In genomic region chr9:68357119-68357714, GRCh38 we compare ENCODE assay signal across 8 cellular contexts. TPM values are rescaled to one million over a fixed set of nuclear protein-coding genes. Genes with fewer than 3 reads are reported as not detected.
A peak's percentile ranks its signal among the peaks of the same experiment; 100 is the strongest.
DNase-seq lines count a peak whose midpoint lies in the region; ATAC-seq and TF ChIP-seq lines count a peak whose summit lies in the region.
"Not testable (repeated sequence)": the region's sequence is repeated elsewhere in the genome, so short reads cannot be mapped to it uniquely, and the experiment has no call there.

No MANE protein-coding gene starts in this region.

- TF ChIP-seq CTCF in IMR-90 (conservative IDR thresholded peaks at IDR 0.05; ENCODE audit: low read depth, low read length); ascending aorta (IDR thresholded peaks at IDR 0.05); sigmoid colon (IDR thresholded peaks at IDR 0.05): not testable (repeated sequence)

- not testable (repeated sequence) for H3K4ac ChIP-seq in IMR-90 (ENCODE audit: low read depth, low read length)

- not testable (repeated sequence) for H3K9me3 ChIP-seq in IMR-90 (ENCODE audit: control insufficient read depth, insufficient read depth, low read length); ascending aorta; iPS-18c (ENCODE audit: control insufficient read depth, insufficient read depth, low read length); naive thymus-derived CD4-positive, alpha-beta T cell (ENCODE audit: control insufficient read depth in 2 of 3, low read length in 3 of 3); sigmoid colon

- TF ChIP-seq EP300 in sigmoid colon (IDR thresholded peaks at IDR 0.05), result not testable (repeated sequence)

- H3K36me3 Mint-ChIP-seq in naive thymus-derived CD4-positive, alpha-beta T cell, result not testable (repeated sequence)

- not testable (repeated sequence) for H3K36me3 ChIP-seq in IMR-90 (ENCODE audit: control insufficient read depth, insufficient read depth, low read length); ascending aorta; naive thymus-derived CD4-positive, alpha-beta T cell (ENCODE audit: control insufficient read depth in 2 of 3, insufficient read depth in 3 of 3, low read length in 3 of 3); sigmoid colon; urinary bladder (ENCODE audit: insufficient read depth)

- not testable (repeated sequence) for H2AK9ac ChIP-seq in IMR-90 (replicated peaks; ENCODE audit: low read depth, low read length, poor library complexity)

- not testable (repeated sequence) for H4K5ac ChIP-seq in IMR-90 (ENCODE audit: low read depth, low read length)

- not testable (repeated sequence) for H2BK15ac ChIP-seq in IMR-90 (ENCODE audit: low read depth, low read length)

- not testable (repeated sequence) for TF ChIP-seq POLR2A in IMR-90 (IDR thresholded peaks at IDR 0.05; ENCODE audit: low read depth, low read length); sigmoid colon (IDR thresholded peaks at IDR 0.05)

- CTCF ChIA-PET in IMR-90 (lab: Yijun Ruan, JAX); naive thymus-derived CD4-positive, alpha-beta T cell (lab: Charles Lee): not testable (repeated sequence)

- not testable (repeated sequence) for H4K91ac ChIP-seq in IMR-90 (ENCODE audit: insufficient read depth, low read depth, low read length)

- H2BK120ac ChIP-seq in IMR-90 (ENCODE audit: low read depth, low read length), result not testable (repeated sequence)

- ATAC-seq in GM18502 (IDR thresholded peaks at IDR 0.05; ENCODE audit: poor library complexity, unreplicated experiment) (peak; percentile 10), IMR-90 (ENCODE audit: low read depth) (peak; percentile 13; the same call in 1 of the 2 replicates), esophagus mucosa (peak; percentile 37)
- ATAC-seq in naive thymus-derived CD4-positive, alpha-beta T cell, result peak; percentile 14

- not testable (repeated sequence) for H3K4me2 ChIP-seq in IMR-90 (ENCODE audit: low read depth, low read length)

- H3K27me3 Mint-ChIP-seq in naive thymus-derived CD4-positive, alpha-beta T cell, result peaks cover 13 to 43% (median 21%) of the 10 kb centered on the region in 5 donors

- H3K23ac ChIP-seq in IMR-90 (ENCODE audit: low read depth, low read length), result not testable (repeated sequence)

- H2AFZ ChIP-seq in IMR-90 (replicated peaks; ENCODE audit: low read length, poor library complexity), result not testable (repeated sequence)

- not testable (repeated sequence) for H3K27ac ChIP-seq in IMR-90 (ENCODE audit: insufficient read depth, low read length); naive thymus-derived CD4-positive, alpha-beta T cell (ENCODE audit: low read depth, low read length); urinary bladder (ENCODE audit: low read depth)
- H3K27ac ChIP-seq in ascending aorta (peak overlapping the region; percentile 91 to 92), sigmoid colon (peak overlapping the region; percentile 88 to 95 (median 92))

- H3K9ac ChIP-seq in IMR-90 (ENCODE audit: low read depth, low read length), result not testable (repeated sequence)

- WGBS in IMR-90 (ENCODE audit: extremely low coverage in 2 of 2, insufficient read length in 1 of 2), 2 experiments, result 0% methylated on average over 4 of the region's 57 CpGs; no CpG with 5 or more reads in 1 of the 2 experiments
- WGBS in sigmoid colon, 2 donors, result 6 to 8% methylated on average over 51 to 53 of the region's 57 CpGs
- WGBS in urinary bladder, result 9% methylated on average over 49 of the region's 57 CpGs

- not testable (repeated sequence) for H2BK5ac ChIP-seq in IMR-90 (ENCODE audit: low read depth, low read length, poor library complexity, severe bottlenecking)

- H3K4me3 Mint-ChIP-seq in naive thymus-derived CD4-positive, alpha-beta T cell, result peak overlapping the region in 4 of 10 donors; percentile 16 to 81 (median 68)

- intact Hi-C loops in IMR-90 (cut with micrococcal nuclease), result loop anchor here (5.0 kb wide), 1 partner anchor 150 kb away; no protein-coding TSS in a partner anchor
- intact Hi-C loops in ascending aorta (cut with DNase I); naive thymus-derived CD4-positive, alpha-beta T cell (cut with micrococcal nuclease): not testable (repeated sequence)
- intact Hi-C loops in sigmoid colon (cut with DNase I), result loop anchor here (10.0 kb wide), 2 partner anchors 148 to 208 kb away; no protein-coding TSS in a partner anchor

- POLR2A ChIA-PET in IMR-90 (lab: Charles Lee; ENCODE audit: unreplicated experiment); naive thymus-derived CD4-positive, alpha-beta T cell (lab: Charles Lee): not testable (repeated sequence)

- not testable (repeated sequence) for H4K8ac ChIP-seq in IMR-90 (ENCODE audit: low read depth in 2 of 2, low read length in 2 of 2)

- not testable (repeated sequence) for H3K9me3 Mint-ChIP-seq in naive thymus-derived CD4-positive, alpha-beta T cell

- H3K27me3 ChIP-seq in IMR-90 (ENCODE audit: control insufficient read depth, insufficient read depth, low read length); ascending aorta; naive thymus-derived CD4-positive, alpha-beta T cell (ENCODE audit: control insufficient read depth in 2 of 2, insufficient read depth in 2 of 2, low read length in 2 of 2); sigmoid colon: not testable (repeated sequence)

- in situ Hi-C loops in IMR-90 (cut with MboI; ENCODE audit: low sequenced_read_pairs), result not testable (repeated sequence)

- not testable (repeated sequence) for H3K9me1 ChIP-seq in IMR-90 (ENCODE audit: insufficient read depth, low read length)

- peak overlapping the region; percentile 88 for H3K4me3 ChIP-seq in IMR-90 (ENCODE audit: insufficient read depth, low read depth, low read length)
- peak overlapping the region; percentile 72 to 93 for H3K4me3 ChIP-seq in ascending aorta
- H3K4me3 ChIP-seq in iPS-18c (ENCODE audit: insufficient read depth, low read depth, low read length), result peak overlapping the region; percentile 40; the same call in 1 of the 2 replicates
- not testable (repeated sequence) for H3K4me3 ChIP-seq in naive thymus-derived CD4-positive, alpha-beta T cell (ENCODE audit: low read length)
- peak overlapping the region; percentile 61 to 86 (median 78) for H3K4me3 ChIP-seq in sigmoid colon
- peak overlapping the region; percentile 55 for H3K4me3 ChIP-seq in urinary bladder (ENCODE audit: low read depth, low read length)

- H3K79me1 ChIP-seq in IMR-90 (ENCODE audit: low read depth in 1 of 2, low read length in 2 of 2), result not testable (repeated sequence)

- dilution Hi-C loops in IMR-90 (cut with HindIII; ENCODE audit: low sequenced_read_pairs, unreplicated experiment), result not testable (repeated sequence)

- H3K4me1 ChIP-seq in IMR-90 (ENCODE audit: control insufficient read depth, insufficient read depth, low read length); ascending aorta; naive thymus-derived CD4-positive, alpha-beta T cell (ENCODE audit: control insufficient read depth in 2 of 2, insufficient read depth in 2 of 2, low read length in 2 of 2); sigmoid colon; urinary bladder (ENCODE audit: insufficient read depth): not testable (repeated sequence)

- not testable (repeated sequence) for H3K18ac ChIP-seq in IMR-90 (ENCODE audit: low read depth, low read length)

- H3K14ac ChIP-seq in IMR-90 (replicated peaks; ENCODE audit: low read depth, low read length), result not testable (repeated sequence)

- H2AK5ac ChIP-seq in IMR-90 (ENCODE audit: low read depth, low read length), result not testable (repeated sequence)

- H3K56ac ChIP-seq in IMR-90 (ENCODE audit: extremely low read depth, insufficient read depth, low read length), result not testable (repeated sequence)

- H4K20me1 ChIP-seq in IMR-90 (ENCODE audit: insufficient read depth, low read length), result not testable (repeated sequence)

- peaks cover 0 to 11% (median 6%) of the 10 kb centered on the region in 7 donors for H3K4me1 Mint-ChIP-seq in naive thymus-derived CD4-positive, alpha-beta T cell

- not testable (repeated sequence) for DNase-seq in IMR-90; naive thymus-derived CD4-positive, alpha-beta T cell; sigmoid colon
- DNase-seq in ascending aorta (ENCODE audit: low spot score in 2 of 2), result peak in 1 of 2 donors; percentile 68

- TF ChIP-seq RAD21 in IMR-90 (IDR thresholded peaks at IDR 0.05; ENCODE audit: low read length), result not testable (repeated sequence)

- not testable (repeated sequence) for H3K27ac Mint-ChIP-seq in naive thymus-derived CD4-positive, alpha-beta T cell

- H2BK20ac ChIP-seq in IMR-90 (ENCODE audit: low read depth, low read length), result not testable (repeated sequence)

- not testable (repeated sequence) for BruUV-seq in IMR-90 (replicated peaks; lab: Mats Ljungman, UMichigan)

RNA-seq across cellular contexts. Expression of gene PGM5, which starts 0.8 kb away (rescaled TPM):
- 12.8 and 14.7 TPM in 2 replicates for total RNA-seq in IMR-90 (2012; rRNA removed)
- 7.4 and 8.3 TPM in 2 replicates for polyA plus RNA-seq in IMR-90 (2012; rRNA removed)
- polyA plus RNA-seq in IMR-90 (2012; cell fraction: cytosol; rRNA removed), result 6.7 and 7.3 TPM in 2 replicates
- polyA plus RNA-seq in IMR-90 (2012; cell fraction: nucleus; rRNA removed; ENCODE audit: low replicate concordance), result 2.3 and 5.2 TPM in 2 replicates
- total RNA-seq in ascending aorta, result 70.9 TPM
- total RNA-seq in esophagus mucosa, result 4.1 TPM
- 1 to 10 TPM in 1 of 5 experiments, under 1 TPM in 1, not detected in 3; 0.19 to 1.4 TPM for total RNA-seq in naive thymus-derived CD4-positive, alpha-beta T cell
- not detected for polyA plus RNA-seq in naive thymus-derived CD4-positive, alpha-beta T cell
- 100 to 1,000 TPM; 547 to 670 (median 639) TPM for total RNA-seq in sigmoid colon
- 10 to 100 TPM in 2 of 3 donors, 1 to 10 TPM in 1; 3.9 to 20.6 (median 14.4) TPM for polyA plus RNA-seq in sigmoid colon
- 206 TPM for total RNA-seq in urinary bladder
- 491 TPM for polyA plus RNA-seq in urinary bladder

RNA-seq across cellular contexts. Expression of gene FOXD4L3, which starts 54.5 kb away (rescaled TPM):
- under 0.01 TPM in 1 of 2 replicates, not detected in the other for total RNA-seq in IMR-90 (2012; rRNA removed)
- polyA plus RNA-seq in IMR-90 (2012; rRNA removed), result not detected in 2 replicates
- not detected in 2 replicates for polyA plus RNA-seq in IMR-90 (2012; cell fraction: cytosol; rRNA removed)
- polyA plus RNA-seq in IMR-90 (2012; cell fraction: nucleus; rRNA removed; ENCODE audit: low replicate concordance), result 0.05 and 0.14 TPM in 2 replicates
- not detected for total RNA-seq in ascending aorta
- total RNA-seq in esophagus mucosa, result not detected
- total RNA-seq in naive thymus-derived CD4-positive, alpha-beta T cell, result under 1 TPM in 2 of 5 experiments, not detected in 3; 0.30 to 0.54 TPM
- polyA plus RNA-seq in naive thymus-derived CD4-positive, alpha-beta T cell, result not detected
- not detected for total RNA-seq in sigmoid colon
- under 1 TPM in 2 of 3 donors, not detected in 1; 0.03 to 0.60 TPM for polyA plus RNA-seq in sigmoid colon
- not detected for total RNA-seq in urinary bladder
- not detected for polyA plus RNA-seq in urinary bladder
